Comparison of ENCODE assay signal across 8 cellular contexts in genomic region chr6:136550045-136550329, GRCh38. TPM values are rescaled to one million over a fixed set of nuclear protein-coding genes. Genes with fewer than 3 reads are reported as not detected.
DNase-seq lines count a peak whose midpoint lies in the region; ATAC-seq and TF ChIP-seq lines count a peak whose summit lies in the region.

No MANE protein-coding gene starts in this region.

- peaks cover 13% of the 10 kb centered on the region for H3K4me1 ChIP-seq in CD8-positive, alpha-beta memory T cell (ENCODE audit: insufficient read depth, low read length)
- H3K4me1 ChIP-seq in adipocyte (ENCODE audit: control insufficient read depth, insufficient read depth, low read length) (peaks cover 6% of the 10 kb centered on the region), iPS-18a (ENCODE audit: control insufficient read depth, low read depth, low read length) (peaks cover 23% of the 10 kb centered on the region), spleen (peaks cover 6 to 23% (median 20%) of the 10 kb centered on the region in 6 donors)

- H3K4me3 Mint-ChIP-seq in CD8-positive, alpha-beta memory T cell, result peak overlapping the region; percentile 13 to 55 (median 38)

- H3K27ac Mint-ChIP-seq in CD8-positive, alpha-beta memory T cell, result no peak overlapping the region

- H3K9ac ChIP-seq in adipocyte (ENCODE audit: low read length) (peak overlapping the region; percentile 63), iPS-18a (ENCODE audit: low read length) (peak overlapping the region; percentile 65)

- peaks cover 9 to 15% (median 14%) of the 10 kb centered on the region in 3 donors for H3K4me1 Mint-ChIP-seq in CD8-positive, alpha-beta memory T cell

- H3K36me3 Mint-ChIP-seq in CD8-positive, alpha-beta memory T cell, result peaks cover 0 to 6% (median 3%) of the 10 kb centered on the region in 3 donors

- peak in 2 of 5 donors; percentile 3 to 8 for DNase-seq in CD8-positive, alpha-beta memory T cell
- DNase-seq in adipocyte (ENCODE audit: low read depth) (peak; percentile 57), spleen (no peak), cortex of kidney (lab: John Stamatoyannopoulos, UW) (no peak), occipital lobe (lab: John Stamatoyannopoulos, UW) (no peak)

- H3K36me3 ChIP-seq in CD8-positive, alpha-beta memory T cell (ENCODE audit: insufficient read depth, low read length), result no peaks in the 10 kb centered on the region
- H3K36me3 ChIP-seq in adipocyte (ENCODE audit: control insufficient read depth, insufficient read depth, low read length, severe bottlenecking) (no peaks in the 10 kb centered on the region), iPS-18a (ENCODE audit: control insufficient read depth, low read depth, low read length) (no peaks in the 10 kb centered on the region), spleen (peaks cover 0 to 12% (median 0%) of the 10 kb centered on the region in 6 donors)

- no peaks in the 10 kb centered on the region for H3K9me3 ChIP-seq in CD8-positive, alpha-beta memory T cell (ENCODE audit: low read length)
- H3K9me3 ChIP-seq in adipocyte (ENCODE audit: control insufficient read depth, low read length) (no peaks in the 10 kb centered on the region), iPS-18a (ENCODE audit: control insufficient read depth, low read depth, low read length) (no peaks in the 10 kb centered on the region), spleen (no peaks in the 10 kb centered on the region)

- POLR2A ChIA-PET in CD8-positive, alpha-beta memory T cell (lab: Charles Lee), result no interaction called here

- intact Hi-C loops in spleen (cut with DNase I; ENCODE audit: low total_unique reads), result no loop called here

- WGBS in spleen, 5 donors, result 0 to 1% (median 0%) methylated on average over 12 to 46 of the region's 46 CpGs

- ATAC-seq in GM19351 (IDR thresholded peaks at IDR 0.05; ENCODE audit: unreplicated experiment), result peak; percentile 58
- peak; percentile 63 for ATAC-seq in HG03280 (IDR thresholded peaks at IDR 0.05; ENCODE audit: unreplicated experiment)

- TF ChIP-seq POLR2A in spleen (IDR thresholded peaks at IDR 0.05), result no peak

- peaks cover 23% of the 10 kb centered on the region for H3K27me3 ChIP-seq in CD8-positive, alpha-beta memory T cell (ENCODE audit: insufficient read depth, low read length, poor library complexity, severe bottlenecking)
- H3K27me3 ChIP-seq in adipocyte (replicated peaks; ENCODE audit: control insufficient read depth, insufficient read depth, low read length) (peaks cover 25% of the 10 kb centered on the region), iPS-18a (ENCODE audit: control insufficient read depth, insufficient read depth, low read length) (peaks cover 47% of the 10 kb centered on the region), spleen (replicated peaks in 1 of 7) (peaks cover 0 to 54% (median 19%) of the 10 kb centered on the region in 7 donors)

- H3K27me3 Mint-ChIP-seq in CD8-positive, alpha-beta memory T cell, result peaks cover 23 to 42% of the 10 kb centered on the region in 2 donors

- CTCF ChIA-PET in CD8-positive, alpha-beta memory T cell (lab: Charles Lee), result interaction anchor here (1.3 to 3.3 kb wide), 6 partner anchors 9 to 1051 kb away, joined by 3 to 20 read pairs (median 4); no protein-coding TSS in a partner anchor

- H3K27ac ChIP-seq in CD8-positive, alpha-beta memory T cell (ENCODE audit: low read depth, low read length), result no peak overlapping the region
- H3K27ac ChIP-seq in iPS-18a (ENCODE audit: low read length), result no peak overlapping the region
- peak overlapping the region in 5 of 8 donors; percentile 22 to 61 (median 41) for H3K27ac ChIP-seq in spleen

- no peak for TF ChIP-seq CTCF in spleen (IDR thresholded peaks at IDR 0.05 in 8 of 11, conservative IDR thresholded peaks at IDR 0.05 in 3 of 11)

- peak overlapping the region; percentile 33 for H3K4me3 ChIP-seq in CD8-positive, alpha-beta memory T cell (ENCODE audit: low read length)
- H3K4me3 ChIP-seq in adipocyte (ENCODE audit: low read length) (peak overlapping the region; percentile 84), iPS-18a (ENCODE audit: low read length) (peak overlapping the region; percentile 60), spleen (peak overlapping the region; percentile 77 to 96 (median 89))

- no peaks in the 10 kb centered on the region for H3K9me3 Mint-ChIP-seq in CD8-positive, alpha-beta memory T cell

RNA-seq across cellular contexts. Expression of gene MAP7, which starts 0.2 kb away (rescaled TPM):
- total RNA-seq in CD8-positive, alpha-beta memory T cell, result under 1 TPM; 0.50 to 0.51 TPM
- 0.52 TPM for polyA plus RNA-seq in CD8-positive, alpha-beta memory T cell
- total RNA-seq in spleen (1 to 10 TPM; 1.3 to 4.9 (median 3.3) TPM), occipital lobe (6.1 TPM)
- 1 to 10 TPM in 1 of 3 donors, under 1 TPM in 2; 0.67 to 1.4 (median 0.74) TPM for polyA plus RNA-seq in spleen

Comparison
In these comparisons a context has a peak if more than half of its experiments do, and no peak if none do; other contexts are left out.
1. H3K27ac ChIP-seq: peak in spleen (5 of 8); none in CD8-positive, alpha-beta memory T cell (single experiment) and iPS-18a (single experiment).
2. H3K4me3 ChIP-seq: peak in every context shown above with its lines; median percentile 89 in spleen; 84 in adipocyte; 60 in iPS-18a; 33 in CD8-positive, alpha-beta memory T cell.